8 cellular contexts compared by ENCODE assay signal in the genomic region with DNA sequence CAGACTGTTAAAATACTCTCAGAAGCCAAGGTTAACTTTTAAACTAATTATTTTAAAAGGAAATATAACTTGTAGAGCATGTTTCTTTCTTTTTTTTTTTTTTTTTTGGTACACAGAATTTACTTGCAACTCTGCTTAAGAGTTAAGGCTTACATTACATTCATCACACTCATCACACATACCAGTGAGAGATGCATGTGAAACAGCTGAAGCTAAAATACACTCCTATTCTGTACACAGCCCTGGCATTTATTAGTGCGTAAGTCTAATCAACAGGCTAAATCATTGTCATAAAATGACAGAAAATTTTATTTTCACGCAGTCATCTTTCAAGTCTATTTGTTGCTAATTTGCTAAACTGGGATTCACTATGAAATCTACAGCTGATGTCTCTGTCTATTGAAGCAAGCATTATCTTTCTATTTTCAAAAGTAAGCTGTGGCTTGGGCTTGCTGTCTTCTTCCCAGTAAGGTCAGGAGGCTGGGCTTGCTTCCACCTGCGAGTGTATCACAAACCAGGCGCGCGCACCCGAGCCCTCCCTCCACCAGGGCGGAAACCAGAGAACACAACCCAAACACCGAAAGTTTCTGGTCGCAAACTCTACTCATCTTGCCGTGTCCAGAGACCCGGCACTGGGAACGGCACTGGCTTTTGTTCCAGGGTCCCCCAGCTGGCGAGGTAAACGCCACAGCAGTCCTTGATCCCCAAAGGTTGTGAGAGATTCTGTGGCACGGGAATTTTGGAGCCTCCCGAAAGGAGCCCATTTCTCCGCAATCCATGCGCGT. TPM values are rescaled to one million over a fixed set of nuclear protein-coding genes. Genes with fewer than 3 reads are reported as not detected.
DNase-seq lines count a peak whose midpoint lies in the region; ATAC-seq and TF ChIP-seq lines count a peak whose summit lies in the region.

No MANE protein-coding gene starts in this region.

- H3K27me3 ChIP-seq in effector memory CD4-positive, alpha-beta T cell (replicated peaks; ENCODE audit: control insufficient read depth, insufficient read depth, low read length, poor library complexity, severe bottlenecking), result no peaks in the 10 kb centered on the region
- H3K27me3 ChIP-seq in lung (ENCODE audit: control insufficient read depth, insufficient read depth), result no peaks in the 10 kb centered on the region

- POLR2A ChIA-PET in activated CD8-positive, alpha-beta T cell treated with anti-CD3 and anti-CD28 coated beads, Interleukin-2, amount 10 ng/mL, durations not matched to agents 7 days and 5 days (lab: Charles Lee), result interaction anchor here (1.2 to 4.8 kb wide), 8 partner anchors 17 to 242 kb away, joined by 3 to 33 read pairs (median 6); no protein-coding TSS in a partner anchor

- H3K36me3 Mint-ChIP-seq in activated CD8-positive, alpha-beta T cell treated with anti-CD3 and anti-CD28 coated beads, Interleukin-2, amount 10 ng/mL, durations not matched to agents 7 days and 5 days (ENCODE audit: low read depth), result peaks cover 2% of the 10 kb centered on the region

- H3K9me3 Mint-ChIP-seq in activated CD8-positive, alpha-beta T cell treated with anti-CD3 and anti-CD28 coated beads, Interleukin-2, amount 10 ng/mL, durations not matched to agents 7 days and 5 days (ENCODE audit: insufficient read depth), result no peaks in the 10 kb centered on the region

- peak; percentile 16 for DNase-seq in AG08395 (ENCODE audit: low spot score)
- DNase-seq in NCI-H226, result peak; percentile 28
- DNase-seq in activated CD8-positive, alpha-beta T cell treated with anti-CD3 and anti-CD28 coated beads, Interleukin-2, amount 10 ng/mL, durations not matched to agents 7 days and 5 days, result peak; percentile 84
- DNase-seq in effector memory CD4-positive, alpha-beta T cell, result peak; percentile 36 to 46 (median 41)
- peak; percentile 82 for DNase-seq in lung (ENCODE audit: low spot score)
- peak; percentile 37 for DNase-seq in stimulated activated CD8-positive, alpha-beta memory T cell treated with anti-CD3 and anti-CD28 coated beads, Interleukin-12 subunit alpha, Interleukin-12 subunit beta, amount 100 ng/mL, for 1 hour (ENCODE audit: low read depth)
- no peak for DNase-seq in HCEC 1CT

- peak overlapping the region; percentile 83 for H3K4me3 ChIP-seq in effector memory CD4-positive, alpha-beta T cell (ENCODE audit: insufficient read depth, low read depth, low read length, poor library complexity, severe bottlenecking)
- peak overlapping the region; percentile 51 for H3K4me3 ChIP-seq in lung

- 2% methylated on average over 20 of the region's 20 CpGs for WGBS in lung, 2 donors

- ATAC-seq in GM21515 (IDR thresholded peaks at IDR 0.05; ENCODE audit: unreplicated experiment), result peak; percentile 39
- peak; percentile 8 for ATAC-seq in activated CD8-positive, alpha-beta T cell treated with anti-CD3 and anti-CD28 coated beads, Interleukin-2, amount 10 ng/mL, durations not matched to agents 7 days and 5 days
- ATAC-seq in lung (ENCODE audit: insufficient read depth, low FRiP score), result no peak

- peaks cover 30% of the 10 kb centered on the region for H3K4me1 Mint-ChIP-seq in activated CD8-positive, alpha-beta T cell treated with anti-CD3 and anti-CD28 coated beads, Interleukin-2, amount 10 ng/mL, durations not matched to agents 7 days and 5 days (ENCODE audit: low read depth)

- H3K27ac Mint-ChIP-seq in activated CD8-positive, alpha-beta T cell treated with anti-CD3 and anti-CD28 coated beads, Interleukin-2, amount 10 ng/mL, durations not matched to agents 7 days and 5 days, result peak overlapping the region; percentile 96

- H3K4me3 Mint-ChIP-seq in activated CD8-positive, alpha-beta T cell treated with anti-CD3 and anti-CD28 coated beads, Interleukin-2, amount 10 ng/mL, durations not matched to agents 7 days and 5 days, result peak overlapping the region; percentile 90

- no peaks in the 10 kb centered on the region for H3K36me3 ChIP-seq in effector memory CD4-positive, alpha-beta T cell (ENCODE audit: control insufficient read depth, insufficient read depth, low read length)
- no peaks in the 10 kb centered on the region for H3K36me3 ChIP-seq in lung (ENCODE audit: control insufficient read depth in 2 of 2, insufficient read depth in 2 of 2, low read length in 2 of 2)

- no peaks in the 10 kb centered on the region for H3K9me3 ChIP-seq in effector memory CD4-positive, alpha-beta T cell (ENCODE audit: control insufficient read depth, low read length)
- no peaks in the 10 kb centered on the region for H3K9me3 ChIP-seq in lung (ENCODE audit: control insufficient read depth in 2 of 2, insufficient read depth in 1 of 2, low read length in 1 of 2)

- no peak for TF ChIP-seq CTCF in lung (IDR thresholded peaks at IDR 0.05; ENCODE audit: control extremely low read depth, extremely low read depth)

- H3K4me1 ChIP-seq in effector memory CD4-positive, alpha-beta T cell (ENCODE audit: control insufficient read depth, insufficient read depth, low read length, poor library complexity, severe bottlenecking), result peaks cover 14% of the 10 kb centered on the region
- H3K4me1 ChIP-seq in lung (ENCODE audit: control insufficient read depth in 2 of 2, insufficient read depth in 2 of 2, low read length in 2 of 2), result no peaks in the 10 kb centered on the region

- H3K27me3 Mint-ChIP-seq in activated CD8-positive, alpha-beta T cell treated with anti-CD3 and anti-CD28 coated beads, Interleukin-2, amount 10 ng/mL, durations not matched to agents 7 days and 5 days (ENCODE audit: low read depth), result peaks cover 28% of the 10 kb centered on the region

- CTCF ChIA-PET in activated CD8-positive, alpha-beta T cell treated with anti-CD3 and anti-CD28 coated beads, Interleukin-2, amount 10 ng/mL, durations not matched to agents 7 days and 5 days (lab: Charles Lee), result interaction anchor here (0.8 to 2.1 kb wide), 12 partner anchors 27 to 137 kb away, joined by 3 to 10 read pairs (median 4); no protein-coding TSS in a partner anchor

- peak overlapping the region; percentile 72 for H3K27ac ChIP-seq in effector memory CD4-positive, alpha-beta T cell (ENCODE audit: insufficient read depth, low read length, poor library complexity, severe bottlenecking)
- H3K27ac ChIP-seq in lung (ENCODE audit: low read depth in 1 of 2, low read length in 1 of 2), result peak overlapping the region; percentile 95 to 98

RNA-seq across cellular contexts. Expression of a gene that starts 3.9 kb away (rescaled TPM):
- total RNA-seq in activated CD8-positive, alpha-beta T cell treated with anti-CD3 and anti-CD28 coated beads, Interleukin-2, amount 10 ng/mL, durations not matched to agents 7 days and 5 days, result 1 to 10 TPM; 4.0 to 4.1 TPM
- total RNA-seq in lung, result 10 to 100 TPM; 12.8 to 16.4 TPM
- 1 to 10 TPM; 3.0 to 4.1 TPM for polyA plus RNA-seq in lung
